ENCODE assay signal across 8 cellular contexts in the genomic region with DNA sequence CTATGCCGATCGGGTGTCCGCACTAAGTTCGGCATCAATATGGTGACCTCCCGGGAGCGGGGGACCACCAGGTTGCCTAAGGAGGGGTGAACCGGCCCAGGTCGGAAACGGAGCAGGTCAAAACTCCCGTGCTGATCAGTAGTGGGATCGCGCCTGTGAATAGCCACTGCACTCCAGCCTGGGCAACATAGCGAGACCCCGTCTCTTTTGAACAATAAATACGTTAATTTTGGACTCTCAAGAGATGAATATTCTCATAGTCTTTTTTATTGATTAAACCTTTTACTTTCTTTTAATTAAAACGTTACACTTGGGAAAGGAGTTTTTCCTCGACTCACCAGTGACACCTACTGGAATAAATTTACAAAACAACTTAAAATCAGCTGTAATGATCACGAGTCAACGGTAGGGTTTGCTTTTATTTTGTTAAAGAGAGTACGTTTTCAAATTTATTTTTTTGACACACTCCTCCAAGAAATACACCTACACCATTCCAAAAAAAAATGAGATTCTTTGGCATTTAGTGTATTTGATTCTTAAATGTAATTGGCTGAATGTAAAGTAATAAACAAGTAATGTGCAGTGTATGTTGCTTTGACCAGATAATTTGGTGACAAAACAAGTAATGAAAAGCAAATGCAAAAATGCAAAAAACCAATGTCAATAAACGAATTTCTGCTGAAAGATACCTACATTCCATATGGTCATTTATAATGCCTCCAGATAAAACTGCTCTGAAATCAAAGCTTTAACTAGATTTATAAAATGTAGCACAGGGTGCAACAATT. TPM values are rescaled to one million over a fixed set of nuclear protein-coding genes. Genes with fewer than 3 reads are reported as not detected.
A peak's percentile ranks its signal among the peaks of the same experiment; 100 is the strongest.
DNase-seq lines count a peak whose midpoint lies in the region; ATAC-seq, FAIRE-seq and TF ChIP-seq lines count a peak whose summit lies in the region.

No MANE protein-coding gene starts in this region.

- POLR2A ChIA-PET in Panc1 (lab: Charles Lee) = no interaction called here

- peaks cover 46% of the 10 kb centered on the region for H3K36me3 Mint-ChIP-seq in GM23338 (ENCODE audit: low read depth)
- H3K36me3 Mint-ChIP-seq in activated naive CD4-positive, alpha-beta T cell treated with anti-CD3 and anti-CD28 coated beads, Interleukin-2, amount 50 U/mL, for 72 hours = peaks cover 34 to 44% of the 10 kb centered on the region in 2 donors

- H3K36me3 ChIP-seq in GM23338 (ENCODE audit: insufficient read depth) = peaks cover 24% of the 10 kb centered on the region
- H3K36me3 ChIP-seq in KMS-11 (ENCODE audit: insufficient read depth) = peaks cover 4% of the 10 kb centered on the region; the same call in 1 of the 2 replicates
- H3K36me3 ChIP-seq in Panc1 (ENCODE audit: control insufficient read depth, insufficient read depth, low read length) = peaks cover 21% of the 10 kb centered on the region
- peaks cover 0 to 19% (median 0%) of the 10 kb centered on the region in 3 donors for H3K36me3 ChIP-seq in pancreas

- H3K27me3 Mint-ChIP-seq in GM23338 (ENCODE audit: insufficient read depth, low read depth, poor library complexity) = peaks cover 40% of the 10 kb centered on the region

- peaks cover 24% of the 10 kb centered on the region for H3K4me1 Mint-ChIP-seq in GM23338

- H4K20me1 ChIP-seq in GM23338 (replicated peaks; ENCODE audit: insufficient read depth) (peaks cover 34% of the 10 kb centered on the region), KMS-11 (ENCODE audit: insufficient read depth) (peaks cover 5% of the 10 kb centered on the region)

- no peaks in the 10 kb centered on the region for H3K9me2 ChIP-seq in GM23338 (ENCODE audit: insufficient read depth)

- H2AFZ ChIP-seq in GM23338 (no peak overlapping the region), KMS-11 (ENCODE audit: low read depth) (peak overlapping the region; percentile 3; the same call in 1 of the 2 replicates)

- peak overlapping the region; percentile 12; the same call in 1 of the 2 replicates for H3K4me3 ChIP-seq in GM23338
- H3K4me3 ChIP-seq in KMS-11 (IDR thresholded peaks at IDR 0.05; ENCODE audit: insufficient read depth, low read depth, low read length) = no peak overlapping the region
- H3K4me3 ChIP-seq in Panc1 (ENCODE audit: low read depth in 2 of 2, low read length in 2 of 2) = peak overlapping the region; percentile 92 to 93
- peak overlapping the region in 3 of 4 donors; percentile 57 to 95 (median 83) for H3K4me3 ChIP-seq in pancreas

- H3K79me2 ChIP-seq in GM23338 (replicated peaks; ENCODE audit: insufficient read depth) (peaks cover 43% of the 10 kb centered on the region), KMS-11 (ENCODE audit: insufficient read depth, low read depth) (peaks cover 42% of the 10 kb centered on the region)

- WGBS in pancreas, 2 donors = 1% methylated on average over 11 to 12 of the region's 21 CpGs

- CTCF ChIA-PET in Panc1 (lab: Charles Lee) = interaction anchor here (1.0 to 1.3 kb wide), 2 partner anchors 8 to 125 kb away, joined by 4 read pairs; no protein-coding TSS in a partner anchor

- H3F3A ChIP-seq in GM23338 (replicated peaks; ENCODE audit: low read depth) = peaks cover 9% of the 10 kb centered on the region

- FAIRE-seq in G401.6 (lab: Jason Lieb, UNC) (peak; percentile 97), pancreas (lab: Jason Lieb, UNC) (peak; percentile 82)

- DNase-seq in GM23338 (ENCODE audit: low spot score) = peak; percentile 79
- DNase-seq in Panc1 (ENCODE audit: low read depth, low spot score) = peak; percentile 74
- peak in 1 of 2 donors; percentile 58 for DNase-seq in activated naive CD4-positive, alpha-beta T cell treated with anti-CD3 and anti-CD28 coated beads, Interleukin-2, amount 50 U/mL, for 72 hours (ENCODE audit: low spot score in 2 of 2)
- peak; percentile 89 for DNase-seq in glomerular endothelial cell (ENCODE audit: extremely low read depth, low read depth, low spot score)
- peak in 2 of 6 donors; percentile 32 to 51 for DNase-seq in pancreas
- no peak for DNase-seq in ureter (ENCODE audit: low spot score)

- H3K9me3 Mint-ChIP-seq in GM23338 = peaks cover 10% of the 10 kb centered on the region; the same call in 2 of the 3 replicates
- no peaks in the 10 kb centered on the region for H3K9me3 Mint-ChIP-seq in activated naive CD4-positive, alpha-beta T cell treated with anti-CD3 and anti-CD28 coated beads, Interleukin-2, amount 50 U/mL, for 72 hours

- no peaks in the 10 kb centered on the region for H3K27me3 ChIP-seq in GM23338 (ENCODE audit: insufficient read depth)
- H3K27me3 ChIP-seq in KMS-11 (ENCODE audit: insufficient read depth, low read depth) = no peaks in the 10 kb centered on the region
- no peaks in the 10 kb centered on the region for H3K27me3 ChIP-seq in Panc1 (ENCODE audit: control insufficient read depth, insufficient read depth, low read length)
- no peaks in the 10 kb centered on the region for H3K27me3 ChIP-seq in pancreas

- peak; percentile 2; the same call in 2 of the 3 replicates for ATAC-seq in GM23338
- ATAC-seq in Panc1 = peak; percentile 55
- peak; percentile 28 to 55 for ATAC-seq in activated naive CD4-positive, alpha-beta T cell treated with anti-CD3 and anti-CD28 coated beads, Interleukin-2, amount 50 U/mL, for 72 hours
- ATAC-seq in pancreas = peak; percentile 37 to 72 (median 66)

- H3K4me1 ChIP-seq in GM23338 (ENCODE audit: insufficient read depth) (peaks cover 16% of the 10 kb centered on the region), KMS-11 (ENCODE audit: low read depth, poor library complexity, severe bottlenecking) (peaks cover 26% of the 10 kb centered on the region), Panc1 (ENCODE audit: control insufficient read depth, insufficient read depth, low read length) (peaks cover 15% of the 10 kb centered on the region), pancreas (peaks cover 0 to 19% (median 13%) of the 10 kb centered on the region in 3 donors)

- in situ Hi-C loops in Panc1 (cut with HindIII; ENCODE audit: low pct_unique_long_range_greater_than_20kb, low sequenced_read_pairs) = no loop called here

- peak overlapping the region; percentile 96; the same call in 1 of the 2 replicates for H3K9ac ChIP-seq in KMS-11

- no peak overlapping the region for H3K27ac ChIP-seq in GM23338 (ENCODE audit: low read depth)
- peak overlapping the region; percentile 92 for H3K27ac ChIP-seq in KMS-11
- peak overlapping the region; percentile 70 for H3K27ac ChIP-seq in Panc1 (ENCODE audit: low read length)
- H3K27ac ChIP-seq in pancreas = peak overlapping the region; percentile 86 to 95 (median 93)

- no TSS peak for BruUV-seq in Panc1 (replicated peaks; lab: Mats Ljungman, UMichigan)

- H3K4me2 ChIP-seq in GM23338 (no peak overlapping the region), KMS-11 (peak overlapping the region; percentile 49)

- H3K27ac Mint-ChIP-seq in GM23338 = peak overlapping the region; percentile 100
- H3K27ac Mint-ChIP-seq in activated naive CD4-positive, alpha-beta T cell treated with anti-CD3 and anti-CD28 coated beads, Interleukin-2, amount 50 U/mL, for 72 hours = peak overlapping the region; percentile 99

- intact Hi-C loops in Panc1 (cut with micrococcal nuclease; ENCODE audit: unreplicated experiment) = no loop called here
- intact Hi-C loops in pancreas (cut with DNase I) = no loop called here

- H3K4me3 Mint-ChIP-seq in GM23338 = peak overlapping the region; percentile 94

- no peaks in the 10 kb centered on the region for H3K9me3 ChIP-seq in Panc1 (ENCODE audit: control insufficient read depth, insufficient read depth, low read depth, low read length)
- H3K9me3 ChIP-seq in pancreas = no peaks in the 10 kb centered on the region

- TF ChIP-seq CTCF in GM23338 (conservative IDR thresholded peaks at IDR 0.05; ENCODE audit: low read depth in 2 of 2) (peak; percentile 65 to 100), KMS-11 (conservative IDR thresholded peaks at IDR 0.05; ENCODE audit: low read depth, low read length) (peak; percentile 72), Panc1 (IDR thresholded peaks at IDR 0.05) (peak; percentile 80; the same call in 1 of the 2 replicates), pancreas (IDR thresholded peaks at IDR 0.05) (peak; percentile 59 to 76 (median 66))

RNA-seq across cellular contexts. Expression of gene RPS29, which starts 0.7 kb away (rescaled TPM):
- total RNA-seq in GM23338 (2014; rRNA removed; shearing (Covaris generic)) = 2,294 and 3,734 TPM in 2 replicates
- 2,556 and 2,560 TPM in 2 replicates for polyA plus RNA-seq in GM23338 (2016; fragmentation: Nextera tagmentation; extraction: Ambion mirVana)
- 866 TPM for total RNA-seq in Panc1 (2021; ENCODE audit: unreplicated experiment)
- 1,233 TPM for polyA plus RNA-seq in Panc1 (2012; ENCODE audit: insufficient read length)
- 1,000 to 10,000 TPM; 2,240 to 2,407 TPM for total RNA-seq in activated naive CD4-positive, alpha-beta T cell treated with anti-CD3 and anti-CD28 coated beads, Interleukin-2, amount 50 U/mL, for 72 hours
- 3,628 and 10,312 TPM in 2 replicates for total RNA-seq in glomerular endothelial cell
- 1,000 to 10,000 TPM in 1 of 6 donors, 100 to 1,000 TPM in 5; 551 to 1,011 (median 688) TPM for total RNA-seq in pancreas
- 1,000 to 10,000 TPM in 1 of 2 donors, 100 to 1,000 TPM in 1; 722 to 2,449 TPM for polyA plus RNA-seq in pancreas
- 993 TPM for total RNA-seq in ureter

RNA-seq across cellular contexts. Expression of gene LRR1, which starts 11.9 kb away (rescaled TPM):
- 27.8 and 31.8 TPM in 2 replicates for total RNA-seq in GM23338 (2014; rRNA removed; shearing (Covaris generic))
- polyA plus RNA-seq in GM23338 (2016; fragmentation: Nextera tagmentation; extraction: Ambion mirVana) (37.7 and 41.9 TPM in 2 replicates), pancreas (1 to 10 TPM; 2.5 to 5.9 TPM)
- total RNA-seq in Panc1 (2021; ENCODE audit: unreplicated experiment) (23.3 TPM), glomerular endothelial cell (8.3 and 9.4 TPM in 2 replicates), pancreas (1 to 10 TPM; 2.7 to 7.2 (median 3.8) TPM), ureter (7.1 TPM)
- 11.6 TPM for polyA plus RNA-seq in Panc1 (2012; ENCODE audit: insufficient read length)
- total RNA-seq in activated naive CD4-positive, alpha-beta T cell treated with anti-CD3 and anti-CD28 coated beads, Interleukin-2, amount 50 U/mL, for 72 hours = 10 to 100 TPM; 23.3 to 47.4 TPM

RNA-seq across cellular contexts. Expression of gene RPL36AL, which starts 33.6 kb away (rescaled TPM):
- 122 and 204 TPM in 2 replicates for total RNA-seq in GM23338 (2014; rRNA removed; shearing (Covaris generic))
- 690 and 723 TPM in 2 replicates for polyA plus RNA-seq in GM23338 (2016; fragmentation: Nextera tagmentation; extraction: Ambion mirVana)
- 136 TPM for total RNA-seq in Panc1 (2021; ENCODE audit: unreplicated experiment)
- 167 TPM for polyA plus RNA-seq in Panc1 (2012; ENCODE audit: insufficient read length)
- 100 to 1,000 TPM; 206 to 219 TPM for total RNA-seq in activated naive CD4-positive, alpha-beta T cell treated with anti-CD3 and anti-CD28 coated beads, Interleukin-2, amount 50 U/mL, for 72 hours
- 203 and 224 TPM in 2 replicates for total RNA-seq in glomerular endothelial cell
- 100 to 1,000 TPM in 5 of 6 donors, 10 to 100 TPM in 1; 81.3 to 219 (median 128) TPM for total RNA-seq in pancreas
- 100 to 1,000 TPM; 361 to 388 TPM for polyA plus RNA-seq in pancreas
- 176 TPM for total RNA-seq in ureter

RNA-seq across cellular contexts. Expression of gene MGAT2, which starts 33.7 kb away (rescaled TPM):
- 25.7 and 31.6 TPM in 2 replicates for total RNA-seq in GM23338 (2014; rRNA removed; shearing (Covaris generic))
- 10.1 and 10.3 TPM in 2 replicates for polyA plus RNA-seq in GM23338 (2016; fragmentation: Nextera tagmentation; extraction: Ambion mirVana)
- total RNA-seq in Panc1 (2021; ENCODE audit: unreplicated experiment) = 51.4 TPM
- 24.6 TPM for polyA plus RNA-seq in Panc1 (2012; ENCODE audit: insufficient read length)
- 10 to 100 TPM; 30.6 to 37.2 TPM for total RNA-seq in activated naive CD4-positive, alpha-beta T cell treated with anti-CD3 and anti-CD28 coated beads, Interleukin-2, amount 50 U/mL, for 72 hours
- 69.7 and 71.0 TPM in 2 replicates for total RNA-seq in glomerular endothelial cell
- 10 to 100 TPM; 13.1 to 26.7 (median 20.7) TPM for total RNA-seq in pancreas
- polyA plus RNA-seq in pancreas = 10 to 100 TPM in 1 of 2 donors, 1 to 10 TPM in 1; 8.9 to 12.0 TPM
- total RNA-seq in ureter = 29.2 TPM

RNA-seq across cellular contexts. Expression of gene DNAAF2, which starts 48.2 kb away (rescaled TPM):
- 40.4 and 41.2 TPM in 2 replicates for total RNA-seq in GM23338 (2014; rRNA removed; shearing (Covaris generic))
- polyA plus RNA-seq in GM23338 (2016; fragmentation: Nextera tagmentation; extraction: Ambion mirVana) (56.9 and 62.6 TPM in 2 replicates), pancreas (1 to 10 TPM; 3.2 to 4.8 TPM)
- total RNA-seq in Panc1 (2021; ENCODE audit: unreplicated experiment) (8.2 TPM), glomerular endothelial cell (9.4 and 9.8 TPM in 2 replicates), pancreas (1 to 10 TPM; 3.3 to 5.4 (median 4.1) TPM), ureter (5.5 TPM)
- 8.3 TPM for polyA plus RNA-seq in Panc1 (2012; ENCODE audit: insufficient read length)
- total RNA-seq in activated naive CD4-positive, alpha-beta T cell treated with anti-CD3 and anti-CD28 coated beads, Interleukin-2, amount 50 U/mL, for 72 hours = 1 to 10 TPM; 7.2 to 8.0 TPM

Comparison
In these comparisons a context has a peak if more than half of its experiments do, and no peak if none do; other contexts are left out.
1. ATAC-seq: peak in every context shown above with its lines; median percentile 66 in pancreas; 55 in Panc1; 42 in activated naive CD4-positive, alpha-beta T cell treated with anti-CD3 and anti-CD28 coated beads, Interleukin-2, amount 50 U/mL, for 72 hours; 2 in GM23338.